8 cellular contexts compared by ENCODE assay signal in genomic region chr5:141513021-141513626, GRCh38. TPM values are rescaled to one million over a fixed set of nuclear protein-coding genes. Genes with fewer than 3 reads are reported as not detected.
DNase-seq lines count a peak whose midpoint lies in the region; ATAC-seq, FAIRE-seq and TF ChIP-seq lines count a peak whose summit lies in the region.

No MANE protein-coding gene starts in this region.

- peak; percentile 98 for FAIRE-seq in GM12892 (lab: Jason Lieb, UNC)
- FAIRE-seq in bronchial epithelial cell (lab: Jason Lieb, UNC): peak; percentile 86

- peak overlapping the region; percentile 85 to 95 (median 90) for H3K4me3 Mint-ChIP-seq in immature natural killer cell

- H3K27ac Mint-ChIP-seq in immature natural killer cell: peak overlapping the region; percentile 55 to 84 (median 82)

- peaks cover 50 to 63% of the 10 kb centered on the region in 2 donors for H3K4me1 Mint-ChIP-seq in immature natural killer cell

- TF ChIP-seq POLR2A in GM12892 (IDR thresholded peaks at IDR 0.05; ENCODE audit: low read depth, low read length): 0 out of 2 replicates have a peak, but pooled peaks have one; percentile 5

- TF ChIP-seq CTCF in bronchial epithelial cell (IDR thresholded peaks at IDR 0.05; ENCODE audit: insufficient read depth, low read length, severe bottlenecking): no peak

- H3K36me3 Mint-ChIP-seq in immature natural killer cell: peaks cover 6 to 41% (median 17%) of the 10 kb centered on the region in 3 donors

- DNase-seq in GM12892 (ENCODE audit: insufficient read length) (no peak), SK-N-DZ (ENCODE audit: low spot score) (peak; percentile 61), bronchial epithelial cell (ENCODE audit: low read depth) (peak; percentile 52), immature natural killer cell (peak in 2 of 3 donors; percentile 6 to 29), NCI-H1417 treated with DMSO at 0.1 percent for 48 hours (lab: John Stamatoyannopoulos, UW) (no peak), H4 (ENCODE audit: low spot score) (no peak)
- DNase-seq in stimulated activated CD4-positive, alpha-beta T cell treated with anti-CD3 and anti-CD28 coated beads, Interleukin-12 subunit alpha, Interleukin-12 subunit beta, amount 100 ng/mL, for 4 hours: peak; percentile 25

- peaks cover 12% of the 10 kb centered on the region for H3K36me3 ChIP-seq in bronchial epithelial cell (ENCODE audit: control insufficient read depth, insufficient read depth, low read length)

- H3K9me3 Mint-ChIP-seq in immature natural killer cell: no peaks in the 10 kb centered on the region

- H3K27me3 ChIP-seq in bronchial epithelial cell (ENCODE audit: control insufficient read depth, insufficient read depth, low read length): no peaks in the 10 kb centered on the region

- peaks cover 9 to 28% (median 11%) of the 10 kb centered on the region in 3 donors for H3K27me3 Mint-ChIP-seq in immature natural killer cell (ENCODE audit: low read depth in 3 of 3)

- H3K4me3 ChIP-seq in bronchial epithelial cell (ENCODE audit: low read depth, low read length): peak overlapping the region; percentile 44

- no peak for ATAC-seq in HG03108 (IDR thresholded peaks at IDR 0.05; ENCODE audit: unreplicated experiment)

RNA-seq across cellular contexts. Expression of gene PCDHGC5, which starts 24.2 kb away (rescaled TPM):
- polyA plus RNA-seq in GM12892 (2012; ENCODE audit: missing spikeins): 0.32 TPM
- 0.02 and 0.43 TPM in 2 replicates for polyA plus RNA-seq in SK-N-DZ (2014; cell fraction: cytosol; rRNA removed)
- polyA plus RNA-seq in SK-N-DZ (2014; cell fraction: nucleus; rRNA removed): 0.21 and 0.25 TPM in 2 replicates
- 0.26 and 0.77 TPM in 2 replicates for total RNA-seq in bronchial epithelial cell
- not detected for polyA plus RNA-seq in immature natural killer cell
- total RNA-seq in H4 (2014; rRNA removed; shearing (Covaris generic)): 0.06 and 0.18 TPM in 2 replicates

RNA-seq across cellular contexts. Expression of gene PCDHGC4, which starts 28.3 kb away (rescaled TPM):
- 0.38 TPM for polyA plus RNA-seq in GM12892 (2012; ENCODE audit: missing spikeins)
- polyA plus RNA-seq in SK-N-DZ (2014; cell fraction: cytosol; rRNA removed): 5.1 and 6.8 TPM in 2 replicates
- polyA plus RNA-seq in SK-N-DZ (2014; cell fraction: nucleus; rRNA removed): 2.1 and 3.2 TPM in 2 replicates
- 0.53 and 0.90 TPM in 2 replicates for total RNA-seq in bronchial epithelial cell
- not detected for polyA plus RNA-seq in immature natural killer cell
- total RNA-seq in H4 (2014; rRNA removed; shearing (Covaris generic)): 0.10 TPM in 1 of 2 replicates, not detected in the other

RNA-seq across cellular contexts. Expression of gene PCDHGC3, which starts 37.4 kb away (rescaled TPM):
- polyA plus RNA-seq in GM12892 (2012; ENCODE audit: missing spikeins): 9.2 TPM
- 21.5 and 27.2 TPM in 2 replicates for polyA plus RNA-seq in SK-N-DZ (2014; cell fraction: cytosol; rRNA removed)
- 6.1 and 16.1 TPM in 2 replicates for polyA plus RNA-seq in SK-N-DZ (2014; cell fraction: nucleus; rRNA removed)
- 9.5 and 17.4 TPM in 2 replicates for total RNA-seq in bronchial epithelial cell
- 1 to 10 TPM in 1 of 3 donors, under 1 TPM in 2; 0.63 to 1.3 (median 0.77) TPM for polyA plus RNA-seq in immature natural killer cell
- total RNA-seq in H4 (2014; rRNA removed; shearing (Covaris generic)): 50.8 and 61.5 TPM in 2 replicates

Comparison
In these comparisons a context has a peak if more than half of its experiments do, and no peak if none do; other contexts are left out.
1. DNase-seq: peak in SK-N-DZ (single experiment), bronchial epithelial cell (single experiment), immature natural killer cell (2 of 3) and stimulated activated CD4-positive, alpha-beta T cell treated with anti-CD3 and anti-CD28 coated beads, Interleukin-12 subunit alpha, Interleukin-12 subunit beta, amount 100 ng/mL, for 4 hours (single experiment); none in GM12892 (single experiment), NCI-H1417 treated with DMSO at 0.1 percent for 48 hours (single experiment) and H4 (single experiment).